In genomic region chr17:74862108-74862901, GRCh38 we compare ENCODE assay signal across 1 cellular context.
TF ChIP-seq lines count a peak whose summit lies in the region.

No MANE protein-coding gene starts in this region.

TF ChIP-seq in SK-N-SH, 30 proteins besides CTCF, POLR2A, EP300 and RAD21:
- TF ChIP-seq REST (IDR thresholded peaks at IDR 0.05; ENCODE audit: low read depth, low read length) (no peak), SMC3 (IDR thresholded peaks at IDR 0.05; ENCODE audit: low read depth, low read length) (peak; percentile 86)
